Comparison of ENCODE assay signal across 29 cellular contexts in genomic region chr5:171979606-171980005, GRCh38.
"Had no signal": no experiment of that assay in that cellular context is flagged by ENCODE, and none has a peak within 500 bp of the region (broad histone marks: within the 10 kb centered on the region; RNA-seq: fewer than 3 reads in every experiment).

No MANE protein-coding gene starts in this region.

- H3K27ac Mint-ChIP-seq: activated CD4-positive, alpha-beta memory T cell treated with anti-CD3 and anti-CD28 coated beads, Interleukin-2, amount 10 ng/mL, durations not matched to agents 7 days and 5 days; activated CD4-positive, alpha-beta T cell treated with anti-CD3 and anti-CD28 coated beads, Interleukin-2, amount 10 ng/mL, durations not matched to agents 24 days and 14 days; activated naive CD8-positive, alpha-beta T cell treated with anti-CD3 and anti-CD28 coated beads, Interleukin-2, amount 50 U/mL, for 24 hours; activated T-cell treated with anti-CD3 and anti-CD28 coated beads, Interleukin-2, amount 50 U/mL, for 24 hours; neural progenitor cell; T-helper 1 cell treated with Interleukin-12 subunit alpha and Interleukin-12 subunit beta and Interleukin-4 antibody, amounts not matched to agents 30 μg/mL and 1 μg/mL, for 36 hours had no signal

- H3K27me3 ChIP-seq: body of pancreas, dorsolateral prefrontal cortex, heart left ventricle, neural progenitor cell, testis, transverse colon had no signal

- DNase-seq: activated CD4-positive, alpha-beta memory T cell treated with anti-CD3 and anti-CD28 coated beads, Interleukin-2, amount 10 ng/mL, durations not matched to agents 7 days and 5 days; activated CD4-positive, alpha-beta T cell treated with anti-CD3 and anti-CD28 coated beads, Interleukin-2, amount 10 ng/mL, durations not matched to agents 24 days and 14 days; activated CD4-positive, CD25-positive, alpha-beta regulatory T cell treated with anti-CD3 and anti-CD28 coated beads, Interleukin-2, amount 50 U/mL, for 72 hours; activated CD8-positive, alpha-beta memory T cell treated with anti-CD3 and anti-CD28 coated beads, Interleukin-2, amount 50 U/mL, for 48 hours; activated gamma-delta T cell treated with Interleukin-2 at 50 U/mL for 16 hours; activated naive CD4-positive, alpha-beta T cell treated with anti-CD3 and anti-CD28 coated beads, Interleukin-2, amount 50 U/mL, for 16 hours; activated naive CD8-positive, alpha-beta T cell treated with anti-CD3 and anti-CD28 coated beads, Interleukin-2, amount 50 U/mL, for 24 hours; activated T-cell treated with anti-CD3 and anti-CD28 coated beads, Interleukin-2, amount 50 U/mL, for 24 hours; aorta; body of pancreas; dorsolateral prefrontal cortex; effector memory CD4-positive, alpha-beta T cell; foreskin fibroblast; heart left ventricle; lower lobe of right lung; mesenchymal stem cell; natural killer cell; right cardiac atrium; stimulated activated CD4-positive, alpha-beta T cell treated with anti-CD3 and anti-CD28 coated beads, Interleukin-2, amount 100 ng/mL, for 48 hours; stimulated activated naive CD8-positive, alpha-beta T cell treated with anti-CD3 and anti-CD28 coated beads, Interleukin-15, Interleukin-2, amounts not matched to agents 100 U/mL and 50 U/mL, for 24 hours; T1000; testis; transverse colon; WERI-Rb-1 had no signal

- H3K4me3 ChIP-seq: body of pancreas, coronary artery, dorsolateral prefrontal cortex, heart left ventricle, lower lobe of right lung, neural progenitor cell, testis, transverse colon had no signal

- H3K27me3 Mint-ChIP-seq: activated CD4-positive, alpha-beta memory T cell treated with anti-CD3 and anti-CD28 coated beads, Interleukin-2, amount 10 ng/mL, durations not matched to agents 7 days and 5 days; activated CD4-positive, alpha-beta T cell treated with anti-CD3 and anti-CD28 coated beads, Interleukin-2, amount 10 ng/mL, durations not matched to agents 24 days and 14 days; activated naive CD8-positive, alpha-beta T cell treated with anti-CD3 and anti-CD28 coated beads, Interleukin-2, amount 50 U/mL, for 24 hours; activated T-cell treated with anti-CD3 and anti-CD28 coated beads, Interleukin-2, amount 50 U/mL, for 24 hours had no signal

- H3K9ac ChIP-seq: neural progenitor cell had no signal

- H3K36me3 ChIP-seq: heart left ventricle, lower lobe of right lung, neural progenitor cell, transverse colon, WERI-Rb-1 had no signal

- H2AFZ ChIP-seq: neural progenitor cell had no signal

- H3K27ac ChIP-seq: body of pancreas, coronary artery, dorsolateral prefrontal cortex, heart left ventricle, lower lobe of right lung, testis, transverse colon, WERI-Rb-1 had no signal

- H3K36me3 Mint-ChIP-seq: natural killer cell had no signal

- H3K9me3 ChIP-seq: testis had no signal

- ATAC-seq: activated naive CD8-positive, alpha-beta T cell treated with anti-CD3 and anti-CD28 coated beads, Interleukin-2, amount 50 U/mL, for 24 hours; body of pancreas; esophagus mucosa; heart left ventricle; left lobe of liver; lower lobe of right lung; natural killer cell; right cardiac atrium; stimulated activated naive CD8-positive, alpha-beta T cell treated with anti-CD3 and anti-CD28 coated beads, Interleukin-15, Interleukin-2, amounts not matched to agents 100 U/mL and 50 U/mL, for 24 hours had no signal

- H3K4me3 Mint-ChIP-seq: activated CD4-positive, alpha-beta memory T cell treated with anti-CD3 and anti-CD28 coated beads, Interleukin-2, amount 10 ng/mL, durations not matched to agents 7 days and 5 days; activated CD4-positive, alpha-beta T cell treated with anti-CD3 and anti-CD28 coated beads, Interleukin-2, amount 10 ng/mL, durations not matched to agents 24 days and 14 days; activated naive CD8-positive, alpha-beta T cell treated with anti-CD3 and anti-CD28 coated beads, Interleukin-2, amount 50 U/mL, for 24 hours; activated T-cell treated with anti-CD3 and anti-CD28 coated beads, Interleukin-2, amount 50 U/mL, for 24 hours; natural killer cell; neural progenitor cell; T-helper 1 cell treated with Interleukin-12 subunit alpha and Interleukin-12 subunit beta and Interleukin-4 antibody, amounts not matched to agents 30 μg/mL and 1 μg/mL, for 36 hours had no signal
